Comparison of ENCODE assay signal across 10 cellular contexts in genomic region chr1:41892211-41892840, GRCh38. TPM values are rescaled to one million over a fixed set of nuclear protein-coding genes. Genes with fewer than 3 reads are reported as not detected.
A peak's percentile ranks its signal among the peaks of the same experiment; 100 is the strongest.
DNase-seq lines count a peak whose midpoint lies in the region; ATAC-seq, FAIRE-seq and TF ChIP-seq lines count a peak whose summit lies in the region.
"Had no signal": no experiment of that assay in that cellular context is flagged by ENCODE, and none has a peak within 500 bp of the region (broad histone marks: within the 10 kb centered on the region; RNA-seq: fewer than 3 reads in every experiment).

No MANE protein-coding gene starts in this region.

- no peaks in the 10 kb centered on the region for H3K9me3 ChIP-seq in A549
- no peaks in the 10 kb centered on the region for H3K9me3 ChIP-seq in muscle layer of duodenum (ENCODE audit: control insufficient read depth in 1 of 2, low read length in 2 of 2)
- H3K9me3 ChIP-seq: tibial artery had no signal

- peaks cover 25% of the 10 kb centered on the region for H3K4me1 ChIP-seq in A549
- peaks cover 5 to 6% of the 10 kb centered on the region in 2 donors for H3K4me1 ChIP-seq in muscle layer of duodenum (ENCODE audit: control insufficient read depth in 1 of 2, insufficient read depth in 2 of 2, low read length in 2 of 2)

- peak overlapping the region; percentile 54 for H3K4me2 ChIP-seq in A549

- no peak for TF ChIP-seq CTCF in A549 (IDR thresholded peaks at IDR 0.05)

- POLR2A ChIA-PET in A549 (lab: Yijun Ruan, JAX), result interaction anchor here (0.8 kb wide), 1 partner anchor 30 kb away, joined by 3 read pairs; no protein-coding TSS in a partner anchor

- no peak for TF ChIP-seq POLR2A in A549 (IDR thresholded peaks at IDR 0.05; ENCODE audit: low read length)

- no peak for TF ChIP-seq EP300 in A549 (IDR thresholded peaks at IDR 0.05)

- no peaks in the 10 kb centered on the region for H3K36me3 ChIP-seq in muscle layer of duodenum (ENCODE audit: control insufficient read depth in 1 of 2, insufficient read depth in 2 of 2, low read length in 2 of 2)
- H3K36me3 ChIP-seq: tibial artery had no signal

- CTCF ChIA-PET in A549 (lab: Yijun Ruan, JAX), result interaction anchor here (0.7 to 1.5 kb wide), 7 partner anchors 27 to 320 kb away, joined by 3 to 4 read pairs (median 3); no protein-coding TSS in a partner anchor

- H3K27me3 ChIP-seq in muscle layer of duodenum (ENCODE audit: low read depth, low read length), result no peaks in the 10 kb centered on the region
- H3K27me3 ChIP-seq: tibial artery had no signal

- H3K4me3 ChIP-seq in A549 (no peak overlapping the region), muscle layer of duodenum (ENCODE audit: low read depth in 1 of 2, low read length in 2 of 2) (peak overlapping the region in 1 of 2 donors; percentile 53)
- H3K4me3 ChIP-seq in Jurkat, Clone E6-1 (ENCODE audit: low read length), result peak overlapping the region; percentile 57
- H3K4me3 ChIP-seq: lung had no signal

- no peak for FAIRE-seq in A549 (lab: Jason Lieb, UNC)

- no peak for TF ChIP-seq RAD21 in A549 (conservative IDR thresholded peaks at IDR 0.05 in 1 of 2, IDR thresholded peaks at IDR 0.05 in 1 of 2)

- 84% methylated on average over 6 of the region's 6 CpGs for WGBS in A549 (ENCODE audit: missing lambda C conversion rate)

- ATAC-seq in A549, result no peak
- ATAC-seq in HG03571 (IDR thresholded peaks at IDR 0.05; ENCODE audit: unreplicated experiment), result no peak

- DNase-seq in A549 (ENCODE audit: low read depth in 1 of 2, low spot score in 1 of 2), result no peak
- no peak for DNase-seq in Jurkat, Clone E6-1 (ENCODE audit: low read depth, low spot score)
- DNase-seq in NK-92 (lab: John Stamatoyannopoulos, UW; ENCODE audit: unreplicated experiment), result no peak
- DNase-seq in GOT3 (lab: John Stamatoyannopoulos, UW), result no peak
- DNase-seq in globus pallidus (ENCODE audit: low spot score), result no peak
- DNase-seq: tibial artery had no signal

- H3K27ac ChIP-seq in A549 (0 out of 6 replicates have a peak overlapping the region, but pooled peaks of 1 of the 2 experiments have one; percentile 9), angular gyrus (ENCODE audit: low read depth, low read length) (peak overlapping the region; percentile 53), muscle layer of duodenum (ENCODE audit: low read length) (peak overlapping the region; percentile 53)

TF ChIP-seq in A549, 52 proteins besides CTCF, POLR2A, EP300 and RAD21:
- TF ChIP-seq HES2 (IDR thresholded peaks at IDR 0.05) (no peak), JUNB (IDR thresholded peaks at IDR 0.05) (no peak), ZNF302 (CRISPR knock-in tag; IDR thresholded peaks at IDR 0.05) (no peak), RARB (CRISPR knock-in tag; IDR thresholded peaks at IDR 0.05) (no peak), MAFK (IDR thresholded peaks at IDR 0.05; ENCODE audit: partially characterized antibody) (peak; percentile 39), ZC3H11A (IDR thresholded peaks at IDR 0.05) (no peak), POLR2AphosphoS2 (conservative IDR thresholded peaks at IDR 0.05; ENCODE audit: low read length) (no peak)
- TF ChIP-seq, protein P1, sequence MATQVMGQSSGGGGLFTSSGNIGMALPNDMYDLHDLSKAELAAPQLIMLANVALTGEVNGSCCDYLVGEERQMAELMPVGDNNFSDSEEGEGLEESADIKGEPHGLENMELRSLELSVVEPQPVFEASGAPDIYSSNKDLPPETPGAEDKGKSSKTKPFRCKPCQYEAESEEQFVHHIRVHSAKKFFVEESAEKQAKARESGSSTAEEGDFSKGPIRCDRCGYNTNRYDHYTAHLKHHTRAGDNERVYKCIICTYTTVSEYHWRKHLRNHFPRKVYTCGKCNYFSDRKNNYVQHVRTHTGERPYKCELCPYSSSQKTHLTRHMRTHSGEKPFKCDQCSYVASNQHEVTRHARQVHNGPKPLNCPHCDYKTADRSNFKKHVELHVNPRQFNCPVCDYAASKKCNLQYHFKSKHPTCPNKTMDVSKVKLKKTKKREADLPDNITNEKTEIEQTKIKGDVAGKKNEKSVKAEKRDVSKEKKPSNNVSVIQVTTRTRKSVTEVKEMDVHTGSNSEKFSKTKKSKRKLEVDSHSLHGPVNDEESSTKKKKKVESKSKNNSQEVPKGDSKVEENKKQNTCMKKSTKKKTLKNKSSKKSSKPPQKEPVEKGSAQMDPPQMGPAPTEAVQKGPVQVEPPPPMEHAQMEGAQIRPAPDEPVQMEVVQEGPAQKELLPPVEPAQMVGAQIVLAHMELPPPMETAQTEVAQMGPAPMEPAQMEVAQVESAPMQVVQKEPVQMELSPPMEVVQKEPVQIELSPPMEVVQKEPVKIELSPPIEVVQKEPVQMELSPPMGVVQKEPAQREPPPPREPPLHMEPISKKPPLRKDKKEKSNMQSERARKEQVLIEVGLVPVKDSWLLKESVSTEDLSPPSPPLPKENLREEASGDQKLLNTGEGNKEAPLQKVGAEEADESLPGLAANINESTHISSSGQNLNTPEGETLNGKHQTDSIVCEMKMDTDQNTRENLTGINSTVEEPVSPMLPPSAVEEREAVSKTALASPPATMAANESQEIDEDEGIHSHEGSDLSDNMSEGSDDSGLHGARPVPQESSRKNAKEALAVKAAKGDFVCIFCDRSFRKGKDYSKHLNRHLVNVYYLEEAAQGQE (IDR thresholded peaks at IDR 0.05), result no peak

RNA-seq across cellular contexts. Expression of gene HIVEP3, which starts 26.4 kb away (rescaled TPM):
- polyA plus RNA-seq in A549 (2011; rRNA removed) (2.0 and 2.6 TPM in 2 replicates), A549 (2017; fragmentation: RNase III; extraction: RNeasy Plus Mini Kit Qiagen cat#74134 plus additional on column Dnase treatment) (1.5 to 2.1 TPM (median 1.5 TPM) in 3 replicates)
- polyA plus RNA-seq in A549 (2012; cell fraction: cytosol; rRNA removed), result 1.6 TPM in 2 replicates
- polyA plus RNA-seq in A549 (2012; cell fraction: nucleus; rRNA removed), result 1.7 and 2.1 TPM in 2 replicates
- polyA minus RNA-seq in A549 (2011; rRNA and poly(A)+ RNA removed), result 1.3 and 1.9 TPM in 2 replicates
- 13.6 TPM for polyA plus RNA-seq in Jurkat, Clone E6-1 (2012; ENCODE audit: insufficient read depth, insufficient read length)
